ENCODE assay signal across 13 cellular contexts in the genomic region with DNA sequence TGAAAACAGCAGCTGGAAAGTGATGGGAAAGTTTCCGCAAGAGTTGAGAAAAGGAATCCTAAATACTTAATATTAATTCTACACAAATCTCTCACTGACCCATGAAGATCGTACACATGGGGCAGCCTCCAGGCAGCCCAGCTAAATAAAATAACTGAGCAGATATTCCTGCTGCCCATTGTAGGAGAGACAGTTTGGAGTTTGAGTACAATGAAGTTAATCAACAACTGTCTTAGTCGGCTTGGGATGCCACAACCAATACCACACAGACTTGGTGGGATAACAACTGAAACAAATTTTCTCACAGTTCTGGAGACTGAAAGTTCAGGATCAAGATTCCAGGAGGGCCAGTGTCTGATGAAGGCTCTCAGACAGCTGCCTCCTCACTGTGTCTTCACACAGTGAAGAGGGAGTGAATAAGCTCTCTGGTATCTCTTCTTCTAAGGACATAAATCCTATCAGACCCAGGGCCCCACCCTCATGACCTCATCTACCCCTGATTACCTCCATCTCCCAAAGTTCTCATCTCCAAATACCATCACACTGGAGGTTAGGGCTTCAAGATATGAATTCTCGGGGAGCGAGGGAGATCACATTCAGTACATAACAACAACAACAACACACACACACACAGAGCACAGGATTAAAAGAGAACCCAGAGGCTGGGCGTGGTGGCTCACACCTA. TPM values are rescaled to one million over a fixed set of nuclear protein-coding genes. Genes with fewer than 3 reads are reported as not detected.
DNase-seq lines count a peak whose midpoint lies in the region; ATAC-seq, FAIRE-seq and TF ChIP-seq lines count a peak whose summit lies in the region.
"Had no signal": no experiment of that assay in that cellular context is flagged by ENCODE, and none has a peak within 500 bp of the region (broad histone marks: within the 10 kb centered on the region; RNA-seq: fewer than 3 reads in every experiment).

No MANE protein-coding gene starts in this region.

- H3K4ac ChIP-seq in IMR-90 (ENCODE audit: low read depth, low read length): peak overlapping the region; percentile 4; the same call in 1 of the 2 replicates

- no peak overlapping the region for H2AFZ ChIP-seq in IMR-90 (replicated peaks; ENCODE audit: low read length, poor library complexity)
- H2AFZ ChIP-seq: PC-9 had no signal

- 58% methylated on average over 2 of the region's 6 CpGs; no CpG with 5 or more reads in 1 of the 2 experiments for WGBS in IMR-90 (ENCODE audit: extremely low coverage in 2 of 2, insufficient read length in 1 of 2), 2 experiments

- H2BK20ac ChIP-seq in IMR-90 (ENCODE audit: low read depth, low read length): no peak overlapping the region

- peak overlapping the region; percentile 20; the same call in 1 of the 2 replicates for H3K23ac ChIP-seq in IMR-90 (ENCODE audit: low read depth, low read length)

- no peaks in the 10 kb centered on the region for H3K27me3 Mint-ChIP-seq in CD4-positive, alpha-beta memory T cell
- H3K27me3 Mint-ChIP-seq: activated CD4-positive, alpha-beta T cell treated with anti-CD3 and anti-CD28 coated beads, Interleukin-2, amount 10 ng/mL, durations not matched to agents 24 days and 14 days had no signal

- no peak overlapping the region for H3K56ac ChIP-seq in IMR-90 (ENCODE audit: extremely low read depth, insufficient read depth, low read length)

- H4K5ac ChIP-seq in IMR-90 (ENCODE audit: low read depth, low read length): no peak overlapping the region

- H3K27ac ChIP-seq in CD4-positive, alpha-beta memory T cell (ENCODE audit: low read depth, low read length): no peak overlapping the region
- no peak overlapping the region; the same call in none of the 2 replicates for H3K27ac ChIP-seq in IMR-90 (ENCODE audit: insufficient read depth, low read length)
- H3K27ac ChIP-seq: ovary, PC-9 had no signal

- peak overlapping the region; percentile 80 for H2BK5ac ChIP-seq in IMR-90 (ENCODE audit: low read depth, low read length, poor library complexity, severe bottlenecking)

- no peak for DNase-seq in CD4-positive, alpha-beta memory T cell
- DNase-seq in IMR-90 (peak; percentile 64), choroid plexus epithelial cell (ENCODE audit: low read depth) (peak; percentile 43), myocyte (ENCODE audit: low read depth) (peak; percentile 85), GM12891 (ENCODE audit: insufficient read length, low spot score) (no peak), OCI-M2 (lab: John Stamatoyannopoulos, UW; ENCODE audit: unreplicated experiment) (no peak), ecto neural progenitor cell (ENCODE audit: low spot score) (no peak)
- DNase-seq: activated CD4-positive, alpha-beta T cell treated with anti-CD3 and anti-CD28 coated beads, Interleukin-2, amount 10 ng/mL, durations not matched to agents 24 days and 14 days; caudate nucleus; hippocampal formation; ovary; PC-9 had no signal

- H3K4me1 ChIP-seq in CD4-positive, alpha-beta memory T cell (ENCODE audit: insufficient read depth, low read length): peaks cover 34% of the 10 kb centered on the region
- H3K4me1 ChIP-seq in IMR-90 (ENCODE audit: control insufficient read depth, insufficient read depth, low read length): peaks cover 8% of the 10 kb centered on the region

- intact Hi-C loops in CD4-positive, alpha-beta memory T cell (cut with micrococcal nuclease): no loop called here
- intact Hi-C loops in IMR-90 (cut with micrococcal nuclease): loop anchor here (10.0 kb wide), 1 partner anchor 518 kb away; no protein-coding TSS in a partner anchor

- H3K4me1 Mint-ChIP-seq in CD4-positive, alpha-beta memory T cell: peaks cover 15 to 45% (median 31%) of the 10 kb centered on the region in 4 donors

- CTCF ChIA-PET in CD4-positive, alpha-beta memory T cell (lab: Charles Lee; ENCODE audit: partially characterized antibody): interaction anchor here (0.6 to 3.6 kb wide), 10 partner anchors 9 to 239 kb away, joined by 3 to 27 read pairs (median 4); no protein-coding TSS in a partner anchor
- CTCF ChIA-PET in IMR-90 (lab: Yijun Ruan, JAX): no interaction called here

- peak overlapping the region; percentile 84 for H2AK5ac ChIP-seq in IMR-90 (ENCODE audit: low read depth, low read length)

- dilution Hi-C loops in IMR-90 (cut with HindIII; ENCODE audit: low sequenced_read_pairs, unreplicated experiment): no loop called here

- POLR2A ChIA-PET in CD4-positive, alpha-beta memory T cell (lab: Charles Lee; ENCODE audit: partially characterized antibody): interaction anchor here (1.0 kb wide), 1 partner anchor 9 kb away, joined by 6 read pairs; the partner anchor contains the start of gene TRPM7
- POLR2A ChIA-PET in IMR-90 (lab: Charles Lee; ENCODE audit: unreplicated experiment): interaction anchor here (0.6 kb wide), 1 partner anchor 227 kb away, joined by 4 read pairs; no protein-coding TSS in a partner anchor

- H2BK120ac ChIP-seq in IMR-90 (ENCODE audit: low read depth, low read length): 0 out of 2 replicates have a peak overlapping the region, but pooled peaks have one; percentile 1

- H4K8ac ChIP-seq in IMR-90 (ENCODE audit: low read depth in 2 of 2, low read length in 2 of 2): peak overlapping the region in 1 of 2 experiments; percentile 71; a peak in 2 of 4 replicates

- BruUV-seq in IMR-90 (replicated peaks; lab: Mats Ljungman, UMichigan): no TSS peak

- no peak for TF ChIP-seq RAD21 in IMR-90 (IDR thresholded peaks at IDR 0.05; ENCODE audit: low read length)

- peaks cover 39% of the 10 kb centered on the region for H4K20me1 ChIP-seq in IMR-90 (ENCODE audit: insufficient read depth, low read length)

- peak; percentile 88 for ATAC-seq in IMR-90 (ENCODE audit: low read depth)
- no peak for ATAC-seq in GM19328 (IDR thresholded peaks at IDR 0.05; ENCODE audit: unreplicated experiment)

- H3K4me2 ChIP-seq in IMR-90 (ENCODE audit: low read depth, low read length): peak overlapping the region; percentile 65; the same call in 1 of the 2 replicates
- H3K4me2 ChIP-seq: PC-9 had no signal

- H3K9me1 ChIP-seq in IMR-90 (ENCODE audit: insufficient read depth, low read length): peaks cover 4% of the 10 kb centered on the region; the same call in 1 of the 2 replicates

- peaks cover 25 to 62% of the 10 kb centered on the region in 2 experiments for H3K79me1 ChIP-seq in IMR-90 (ENCODE audit: low read depth in 1 of 2, low read length in 2 of 2)

- no peaks in the 10 kb centered on the region for H3K27me3 ChIP-seq in CD4-positive, alpha-beta memory T cell (ENCODE audit: insufficient read depth, low read length)
- no peaks in the 10 kb centered on the region for H3K27me3 ChIP-seq in IMR-90 (ENCODE audit: control insufficient read depth, insufficient read depth, low read length)
- H3K27me3 ChIP-seq: ovary had no signal

- peak overlapping the region; percentile 7; the same call in 1 of the 2 replicates for H3K18ac ChIP-seq in IMR-90 (ENCODE audit: low read depth, low read length)

- H3K4me3 Mint-ChIP-seq in CD4-positive, alpha-beta memory T cell: peak overlapping the region in 2 of 8 donors; percentile 13 to 31
- H3K4me3 Mint-ChIP-seq: activated CD4-positive, alpha-beta T cell treated with anti-CD3 and anti-CD28 coated beads, Interleukin-2, amount 10 ng/mL, durations not matched to agents 24 days and 14 days had no signal

- H3K9me3 Mint-ChIP-seq in CD4-positive, alpha-beta memory T cell: no peaks in the 10 kb centered on the region
- H3K9me3 Mint-ChIP-seq: activated CD4-positive, alpha-beta T cell treated with anti-CD3 and anti-CD28 coated beads, Interleukin-2, amount 10 ng/mL, durations not matched to agents 24 days and 14 days had no signal

- peaks cover 3 to 18% of the 10 kb centered on the region in 2 donors for H3K36me3 Mint-ChIP-seq in CD4-positive, alpha-beta memory T cell

- peak overlapping the region; percentile 49; the same call in 1 of the 2 replicates for H3K9ac ChIP-seq in IMR-90 (ENCODE audit: low read depth, low read length)

- no peak for FAIRE-seq in GM12891 (lab: Jason Lieb, UNC)

- H3K36me3 ChIP-seq in CD4-positive, alpha-beta memory T cell (ENCODE audit: insufficient read depth, low read length): no peaks in the 10 kb centered on the region
- no peaks in the 10 kb centered on the region; the same call in 1 of the 2 replicates for H3K36me3 ChIP-seq in IMR-90 (ENCODE audit: control insufficient read depth, insufficient read depth, low read length)
- H3K36me3 ChIP-seq: ovary had no signal

- H2BK15ac ChIP-seq in IMR-90 (ENCODE audit: low read depth, low read length): peak overlapping the region; percentile 45; the same call in 1 of the 3 replicates

- no peak overlapping the region for H3K4me3 ChIP-seq in CD4-positive, alpha-beta memory T cell (ENCODE audit: low read length in 2 of 2)
- H3K4me3 ChIP-seq in IMR-90 (ENCODE audit: insufficient read depth, low read depth, low read length) (no peak overlapping the region), choroid plexus epithelial cell (ENCODE audit: low read depth, low read length) (no peak overlapping the region)
- H3K4me3 ChIP-seq: ovary, PC-9 had no signal

- peak overlapping the region in 6 of 7 donors; percentile 17 to 83 (median 36) for H3K27ac Mint-ChIP-seq in CD4-positive, alpha-beta memory T cell
- H3K27ac Mint-ChIP-seq: activated CD4-positive, alpha-beta T cell treated with anti-CD3 and anti-CD28 coated beads, Interleukin-2, amount 10 ng/mL, durations not matched to agents 24 days and 14 days had no signal

- H3K9me3 ChIP-seq in CD4-positive, alpha-beta memory T cell (ENCODE audit: control insufficient read depth in 1 of 2, low read length in 2 of 2): no peaks in the 10 kb centered on the region
- no peaks in the 10 kb centered on the region for H3K9me3 ChIP-seq in IMR-90 (ENCODE audit: control insufficient read depth, insufficient read depth, low read length)
- H3K9me3 ChIP-seq: ovary had no signal

- TF ChIP-seq CTCF in IMR-90 (conservative IDR thresholded peaks at IDR 0.05; ENCODE audit: low read depth, low read length) (no peak), choroid plexus epithelial cell (conservative IDR thresholded peaks at IDR 0.05; ENCODE audit: low read depth, low read length) (no peak)

- no peak overlapping the region for H4K91ac ChIP-seq in IMR-90 (ENCODE audit: insufficient read depth, low read depth, low read length)

- in situ Hi-C loops in IMR-90 (cut with MboI; ENCODE audit: low sequenced_read_pairs): loop anchor here (5.0 kb wide), 1 partner anchor 230 kb away; the partner anchor contains the start of gene AP4E1

- TF ChIP-seq POLR2A in IMR-90 (IDR thresholded peaks at IDR 0.05; ENCODE audit: low read depth, low read length) (no peak), GM12891 (IDR thresholded peaks at IDR 0.05; ENCODE audit: low read depth, low read length) (no peak)

- peak overlapping the region; percentile 41 for H3K14ac ChIP-seq in IMR-90 (replicated peaks; ENCODE audit: low read depth, low read length)

- H2AK9ac ChIP-seq in IMR-90 (replicated peaks; ENCODE audit: low read depth, low read length, poor library complexity): peak overlapping the region; percentile 2

RNA-seq across cellular contexts. Expression of gene TRPM7, which starts 9.7 kb away (rescaled TPM):
- total RNA-seq in CD4-positive, alpha-beta memory T cell: 10 to 100 TPM; 65.3 to 66.7 TPM
- polyA plus RNA-seq in CD4-positive, alpha-beta memory T cell: 10 to 100 TPM; 12.2 to 15.0 TPM
- total RNA-seq in IMR-90 (2012; rRNA removed) (27.8 and 49.4 TPM in 2 replicates), myocyte (36.2 and 37.1 TPM in 2 replicates)
- 6.9 and 10.6 TPM in 2 replicates for polyA plus RNA-seq in IMR-90 (2012; rRNA removed)
- polyA plus RNA-seq in IMR-90 (2012; cell fraction: cytosol; rRNA removed): 0.86 and 1.2 TPM in 2 replicates
- 2.1 and 18.4 TPM in 2 replicates for polyA plus RNA-seq in IMR-90 (2012; cell fraction: nucleus; rRNA removed; ENCODE audit: low replicate concordance)
- polyA plus RNA-seq in myocyte (2012): 13.4 TPM
- 16.1 TPM for polyA plus RNA-seq in GM12891 (2012; ENCODE audit: low read depth, missing spikeins)

Comparison
In these comparisons a context has a peak if more than half of its experiments do, and no peak if none do; other contexts are left out.
1. DNase-seq: peak in IMR-90 (single experiment), choroid plexus epithelial cell (single experiment) and myocyte (single experiment); none in CD4-positive, alpha-beta memory T cell (0 of 5), GM12891 (single experiment), OCI-M2 (single experiment) and ecto neural progenitor cell (single experiment).